In genomic region chr7:55951637-55952351, GRCh38 we compare ENCODE assay signal across 8 cellular contexts. TPM values are rescaled to one million over a fixed set of nuclear protein-coding genes. Genes with fewer than 3 reads are reported as not detected.
DNase-seq lines count a peak whose midpoint lies in the region; ATAC-seq and TF ChIP-seq lines count a peak whose summit lies in the region.

Gene MRPS17 (plus strand): TSS chr7:55951877. CDS start chr7:55953196, 1,319 bp downstream.

- peaks cover 11% of the 10 kb centered on the region for H3K79me2 ChIP-seq in OCI-LY1 (ENCODE audit: insufficient read depth, low read length)

- H3F3A ChIP-seq in OCI-LY1 (ENCODE audit: insufficient read depth, low read length), result no peaks in the 10 kb centered on the region

- no peaks in the 10 kb centered on the region for H4K20me1 ChIP-seq in OCI-LY1 (ENCODE audit: insufficient read depth, low read length)

- peak; percentile 98 for DNase-seq in D341Med (ENCODE audit: low spot score)
- DNase-seq in activated CD8-positive, alpha-beta memory T cell treated with anti-CD3 and anti-CD28 coated beads, Interleukin-2, amount 50 U/mL, for 4 hours, result peak; percentile 94
- DNase-seq in endothelial cell (ENCODE audit: low spot score), result peak; percentile 87
- peak; percentile 73 to 88 for DNase-seq in mesothelial cell of epicardium (ENCODE audit: low spot score in 2 of 2, unreplicated experiment in 2 of 2)
- peak; percentile 88 to 90 for DNase-seq in stimulated activated CD8-positive, alpha-beta memory T cell treated with anti-CD3 and anti-CD28 coated beads, Interleukin-15, amount 100 ng/mL, for 48 hours (ENCODE audit: low read depth in 2 of 2)

- H3K4me1 ChIP-seq in HUES6 (ENCODE audit: control insufficient read depth, insufficient read depth, low read length), result no peaks in the 10 kb centered on the region
- H3K4me1 ChIP-seq in OCI-LY1 (ENCODE audit: insufficient read depth, low read length, severe bottlenecking), result peaks cover 10% of the 10 kb centered on the region

- H3K27me3 Mint-ChIP-seq in endothelial cell (ENCODE audit: unreplicated experiment) (peaks cover 6% of the 10 kb centered on the region), mesothelial cell of epicardium (ENCODE audit: low read depth) (no peaks in the 10 kb centered on the region)

- no peaks in the 10 kb centered on the region for H3K9me2 ChIP-seq in OCI-LY1 (ENCODE audit: low read depth, low read length)

- ATAC-seq in GM21423 (IDR thresholded peaks at IDR 0.05; ENCODE audit: unreplicated experiment), result peak; percentile 100

- H3K27ac ChIP-seq in HUES6 (ENCODE audit: low read depth, low read length) (peak within 1 kb of the TSS; percentile 85), OCI-LY1 (ENCODE audit: low read depth, low read length, poor library complexity, severe bottlenecking) (no peak within 1 kb of the TSS)

- no peak for TF ChIP-seq CTCF in OCI-LY1 (IDR thresholded peaks at IDR 0.05; ENCODE audit: low read length)
- TF ChIP-seq CTCF in endothelial cell (IDR thresholded peaks at IDR 0.05; ENCODE audit: unreplicated experiment), result no peak
- no peak for TF ChIP-seq CTCF in mesothelial cell of epicardium (IDR thresholded peaks at IDR 0.05; ENCODE audit: unreplicated experiment)

- H3K4me2 ChIP-seq in OCI-LY1 (ENCODE audit: low read length), result peak within 1 kb of the TSS; percentile 73

- H3K4me3 Mint-ChIP-seq in endothelial cell (ENCODE audit: unreplicated experiment), result peak within 1 kb of the TSS; percentile 99
- H3K4me3 Mint-ChIP-seq in mesothelial cell of epicardium, result peak within 1 kb of the TSS; percentile 99

- H3K27me3 ChIP-seq in HUES6 (ENCODE audit: control insufficient read depth, insufficient read depth, low read length) (no peaks in the 10 kb centered on the region), OCI-LY1 (ENCODE audit: insufficient read depth, low read length) (no peaks in the 10 kb centered on the region)

- peak within 1 kb of the TSS; percentile 78 for H3K27ac Mint-ChIP-seq in endothelial cell (ENCODE audit: unreplicated experiment)
- H3K27ac Mint-ChIP-seq in mesothelial cell of epicardium, result peak within 1 kb of the TSS; percentile 99

- H3K9me3 Mint-ChIP-seq in endothelial cell (ENCODE audit: unreplicated experiment) (no peaks in the 10 kb centered on the region), mesothelial cell of epicardium (no peaks in the 10 kb centered on the region)

- H3K4me1 Mint-ChIP-seq in endothelial cell (ENCODE audit: unreplicated experiment) (peaks cover 9% of the 10 kb centered on the region), mesothelial cell of epicardium (peaks cover 11% of the 10 kb centered on the region)

- H3K4me3 ChIP-seq in HUES6 (ENCODE audit: low read depth, low read length), result peak within 1 kb of the TSS; percentile 93
- H3K4me3 ChIP-seq in OCI-LY1 (ENCODE audit: low read depth, low read length, poor library complexity, severe bottlenecking), result peak within 1 kb of the TSS; percentile 79

- no peaks in the 10 kb centered on the region for H3K36me3 Mint-ChIP-seq in endothelial cell (ENCODE audit: low read depth, unreplicated experiment)
- H3K36me3 Mint-ChIP-seq in mesothelial cell of epicardium, result peaks cover 8% of the 10 kb centered on the region

- peaks cover 24% of the 10 kb centered on the region for H3K36me3 ChIP-seq in HUES6 (ENCODE audit: control insufficient read depth, insufficient read depth, low read length)
- peaks cover 34% of the 10 kb centered on the region for H3K36me3 ChIP-seq in OCI-LY1 (ENCODE audit: insufficient read depth, low read length)

- no peaks in the 10 kb centered on the region for H3K9me3 ChIP-seq in HUES6 (ENCODE audit: control insufficient read depth, insufficient read depth, low read depth, low read length)
- no peaks in the 10 kb centered on the region for H3K9me3 ChIP-seq in OCI-LY1 (ENCODE audit: low read length)

- H3K9ac ChIP-seq in HUES6 (ENCODE audit: low read length) (peak within 1 kb of the TSS; percentile 96), OCI-LY1 (ENCODE audit: low read length) (peak within 1 kb of the TSS; percentile 81)

- no peak within 1 kb of the TSS for H2AFZ ChIP-seq in OCI-LY1 (ENCODE audit: low read length)

RNA-seq across cellular contexts. Expression of gene MRPS17, which starts in this region (rescaled TPM):
- total RNA-seq in endothelial cell (ENCODE audit: unreplicated experiment), result 11.7 TPM
- total RNA-seq in mesothelial cell of epicardium, result 17.2 to 19.7 TPM (median 17.5 TPM) in 3 replicates
